ENCODE assay signal across 9 cellular contexts in the genomic region with DNA sequence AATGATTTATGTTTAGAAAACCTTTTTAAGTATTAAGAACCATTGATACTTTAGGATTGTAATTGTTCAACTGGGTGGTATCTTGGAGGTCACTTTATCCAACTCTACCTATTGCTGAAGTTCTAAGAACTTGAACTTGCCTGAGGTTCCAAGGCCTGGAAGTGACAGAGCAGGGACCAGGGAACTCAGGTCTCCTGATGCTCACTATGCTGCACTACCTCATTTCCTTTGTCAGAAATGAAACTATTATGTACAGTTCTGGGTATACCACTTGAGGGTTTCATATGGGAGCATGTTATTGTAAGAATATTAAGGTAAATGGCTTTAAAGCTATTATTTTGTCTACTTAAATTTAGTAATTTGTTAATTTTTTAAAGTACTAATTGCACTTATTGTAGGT. TPM values are rescaled to one million over a fixed set of nuclear protein-coding genes. Genes with fewer than 3 reads are reported as not detected.
DNase-seq lines count a peak whose midpoint lies in the region; ATAC-seq, FAIRE-seq and TF ChIP-seq lines count a peak whose summit lies in the region.
"Had no signal": no experiment of that assay in that cellular context is flagged by ENCODE, and none has a peak within 500 bp of the region (broad histone marks: within the 10 kb centered on the region; RNA-seq: fewer than 3 reads in every experiment).

No MANE protein-coding gene starts in this region.

- H3K4me1 Mint-ChIP-seq in activated T-cell treated with anti-CD3 and anti-CD28 coated beads, Interleukin-2, amount 50 U/mL, for 24 hours (ENCODE audit: low read depth), result peaks cover 46% of the 10 kb centered on the region
- peaks cover 46% of the 10 kb centered on the region for H3K4me1 Mint-ChIP-seq in activated B cell treated with CpG ODN at 0.5 μM for 24 hours

- H3K4me3 ChIP-seq in small intestine (ENCODE audit: low read depth in 1 of 2, low read length in 2 of 2) (no peak overlapping the region), body of pancreas (no peak overlapping the region)

- H3K36me3 ChIP-seq in small intestine (ENCODE audit: control insufficient read depth in 2 of 2, insufficient read depth in 2 of 2, low read length in 2 of 2) (no peaks in the 10 kb centered on the region), body of pancreas (replicated peaks in 1 of 2; ENCODE audit: insufficient read depth in 1 of 2, low read depth in 2 of 2) (no peaks in the 10 kb centered on the region)

- DNase-seq in activated T-cell treated with anti-CD3 and anti-CD28 coated beads, Interleukin-2, amount 50 U/mL, for 24 hours, result no peak
- DNase-seq in activated T-cell treated with anti-CD3 and anti-CD28 coated beads, Interleukin-2, amount 50 U/mL, for 1 hour, result no peak
- DNase-seq in activated B cell treated with CpG ODN at 0.5 μM for 24 hours, result no peak
- DNase-seq in small intestine, result peak; percentile 5
- no peak for DNase-seq in body of pancreas
- no peak for DNase-seq in AG20443 (ENCODE audit: low spot score)

- H3K9me3 Mint-ChIP-seq in activated T-cell treated with anti-CD3 and anti-CD28 coated beads, Interleukin-2, amount 50 U/mL, for 24 hours, result no peaks in the 10 kb centered on the region
- no peaks in the 10 kb centered on the region for H3K9me3 Mint-ChIP-seq in activated B cell treated with CpG ODN at 0.5 μM for 24 hours

- H3K4me3 Mint-ChIP-seq in activated T-cell treated with anti-CD3 and anti-CD28 coated beads, Interleukin-2, amount 50 U/mL, for 24 hours, result peak overlapping the region; percentile 99
- peak overlapping the region; percentile 65 for H3K4me3 Mint-ChIP-seq in activated B cell treated with CpG ODN at 0.5 μM for 24 hours
- H3K4me3 Mint-ChIP-seq: B cell had no signal

- peak; percentile 27 for ATAC-seq in HG02852 (IDR thresholded peaks at IDR 0.05; ENCODE audit: unreplicated experiment)
- no peak for ATAC-seq in activated B cell treated with CpG ODN at 0.5 μM for 24 hours (ENCODE audit: low read depth)
- no peak for ATAC-seq in body of pancreas
- ATAC-seq in GM19035 (IDR thresholded peaks at IDR 0.05; ENCODE audit: unreplicated experiment), result no peak

- H3K27ac Mint-ChIP-seq in activated T-cell treated with anti-CD3 and anti-CD28 coated beads, Interleukin-2, amount 50 U/mL, for 24 hours, result peak overlapping the region; percentile 86
- peak overlapping the region; percentile 18 for H3K27ac Mint-ChIP-seq in activated B cell treated with CpG ODN at 0.5 μM for 24 hours
- H3K27ac Mint-ChIP-seq: B cell had no signal

- intact Hi-C loops in activated B cell treated with CpG ODN at 0.5 μM for 24 hours (cut with micrococcal nuclease) (no loop called here), body of pancreas (cut with DNase I) (no loop called here)

- no peaks in the 10 kb centered on the region for H3K9me3 ChIP-seq in small intestine (ENCODE audit: control insufficient read depth, low read depth)
- no peaks in the 10 kb centered on the region for H3K9me3 ChIP-seq in body of pancreas

- POLR2A ChIA-PET in activated B cell treated with CpG ODN at 0.5 μM for 24 hours (lab: Charles Lee), result no interaction called here

- peaks cover 24% of the 10 kb centered on the region for H3K36me3 Mint-ChIP-seq in activated T-cell treated with anti-CD3 and anti-CD28 coated beads, Interleukin-2, amount 50 U/mL, for 24 hours (ENCODE audit: low read depth)
- peaks cover 25% of the 10 kb centered on the region for H3K36me3 Mint-ChIP-seq in activated B cell treated with CpG ODN at 0.5 μM for 24 hours (ENCODE audit: low read depth)

- no peaks in the 10 kb centered on the region for H3K27me3 Mint-ChIP-seq in activated T-cell treated with anti-CD3 and anti-CD28 coated beads, Interleukin-2, amount 50 U/mL, for 24 hours
- no peaks in the 10 kb centered on the region for H3K27me3 Mint-ChIP-seq in activated B cell treated with CpG ODN at 0.5 μM for 24 hours
- H3K27me3 Mint-ChIP-seq: B cell had no signal

- CTCF ChIA-PET in activated B cell treated with CpG ODN at 0.5 μM for 24 hours (lab: Charles Lee), result interaction anchor here (0.6 kb wide), 1 partner anchor 998 kb away, joined by 5 read pairs; no protein-coding TSS in a partner anchor

- no peak overlapping the region for H3K27ac ChIP-seq in small intestine (ENCODE audit: low read depth in 1 of 2, low read length in 1 of 2)
- no peak overlapping the region for H3K27ac ChIP-seq in body of pancreas

- no peak for TF ChIP-seq CTCF in activated B cell treated with CpG ODN at 0.5 μM for 24 hours (IDR thresholded peaks at IDR 0.05)
- TF ChIP-seq CTCF in body of pancreas (IDR thresholded peaks at IDR 0.05), result no peak

- no peak for FAIRE-seq in small intestine (lab: Jason Lieb, UNC)

- H3K27me3 ChIP-seq in small intestine (ENCODE audit: control insufficient read depth in 2 of 2, insufficient read depth in 2 of 2, low read length in 2 of 2), result no peaks in the 10 kb centered on the region
- no peaks in the 10 kb centered on the region for H3K27me3 ChIP-seq in body of pancreas

- H3K4me1 ChIP-seq in small intestine (ENCODE audit: control insufficient read depth in 2 of 2, insufficient read depth in 1 of 2, low read depth in 1 of 2, low read length in 1 of 2) (peaks cover 0 to 3% of the 10 kb centered on the region in 2 donors), body of pancreas (peaks cover 15% of the 10 kb centered on the region)

- TF ChIP-seq POLR2A in body of pancreas (IDR thresholded peaks at IDR 0.05), result no peak

RNA-seq across cellular contexts. Expression of a gene that starts 3.0 kb away (rescaled TPM):
- 48.5 and 55.7 TPM in 2 replicates for total RNA-seq in activated B cell treated with CpG ODN at 0.5 μM for 24 hours
- polyA plus RNA-seq in small intestine, result 1 to 10 TPM; 2.7 to 6.2 (median 3.1) TPM
- 10 to 100 TPM; 20.8 to 33.5 TPM for total RNA-seq in body of pancreas

RNA-seq across cellular contexts. Expression of a gene that starts 3.3 kb away (rescaled TPM):
- total RNA-seq in activated B cell treated with CpG ODN at 0.5 μM for 24 hours (28.2 and 30.7 TPM in 2 replicates), body of pancreas (10 to 100 TPM; 10.9 to 20.0 TPM)
- polyA plus RNA-seq in small intestine, result 10 to 100 TPM; 10.1 to 16.0 (median 11.1) TPM
